Comparison of ENCODE assay signal across 17 cellular contexts in the genomic region with DNA sequence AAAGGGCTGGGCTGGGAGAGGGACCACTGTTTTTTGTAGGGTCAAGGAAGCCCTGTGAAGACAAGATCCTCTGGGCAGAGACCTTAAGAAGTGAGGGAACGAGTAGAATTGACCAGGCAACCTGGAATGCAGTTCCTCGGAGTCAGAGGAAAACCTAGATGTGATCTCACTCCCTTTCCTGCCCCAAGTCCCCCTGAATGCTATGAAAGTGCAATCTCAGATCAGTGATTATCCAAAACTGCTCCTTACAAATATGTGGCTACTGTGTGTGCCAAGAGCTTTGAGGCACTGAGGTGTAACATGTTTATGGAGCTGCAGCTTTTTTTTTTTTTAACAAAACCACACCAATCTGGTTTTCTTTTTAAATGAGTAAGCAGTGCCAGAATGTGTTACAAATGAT. TPM values are rescaled to one million over a fixed set of nuclear protein-coding genes. Genes with fewer than 3 reads are reported as not detected.
DNase-seq lines count a peak whose midpoint lies in the region; ATAC-seq and TF ChIP-seq lines count a peak whose summit lies in the region.
"Had no signal": no experiment of that assay in that cellular context is flagged by ENCODE, and none has a peak within 500 bp of the region (broad histone marks: within the 10 kb centered on the region; RNA-seq: fewer than 3 reads in every experiment).

No MANE protein-coding gene starts in this region.

- H3K27ac ChIP-seq in ascending aorta (peak overlapping the region; percentile 26 to 69), colonic mucosa (no peak overlapping the region)
- H3K27ac ChIP-seq: ovary, PC-9 had no signal

- H3K9me3 Mint-ChIP-seq in activated CD4-positive, alpha-beta memory T cell treated with anti-CD3 and anti-CD28 coated beads for 36 hours, result no peaks in the 10 kb centered on the region
- H3K9me3 Mint-ChIP-seq: dendritic cell treated with granulocyte-macrophage colony-stimulating factor and Interleukin-4, amounts not matched to agents 40 ng/mL and 50 ng/mL, for 4 days; T-helper 1 cell treated with Interleukin-12 subunit alpha and Interleukin-12 subunit beta and Interleukin-4 antibody, amounts not matched to agents 30 μg/mL and 1 μg/mL, for 36 hours had no signal

- CTCF ChIA-PET in activated CD4-positive, alpha-beta memory T cell treated with anti-CD3 and anti-CD28 coated beads for 36 hours (lab: Charles Lee), result no interaction called here

- TF ChIP-seq CTCF in ascending aorta (IDR thresholded peaks at IDR 0.05), result no peak
- no peak for TF ChIP-seq CTCF in colonic mucosa (IDR thresholded peaks at IDR 0.05)

- ATAC-seq in HG02798 (IDR thresholded peaks at IDR 0.05; ENCODE audit: poor library complexity, unreplicated experiment), result no peak

- H3K36me3 ChIP-seq in ascending aorta (peaks cover 0 to 5% of the 10 kb centered on the region in 2 donors), colonic mucosa (no peaks in the 10 kb centered on the region)
- H3K36me3 ChIP-seq: BE2C, ovary had no signal

- DNase-seq in AG08395 (ENCODE audit: low spot score) (peak; percentile 7), H4 (ENCODE audit: low spot score) (peak; percentile 38), ascending aorta (ENCODE audit: low spot score in 2 of 2) (no peak), iris pigment epithelial cell (ENCODE audit: low read depth) (peak; percentile 65), DMS 273 treated with DMSO at 0.1 percent for 48 hours (lab: John Stamatoyannopoulos, UW) (no peak), colonic mucosa (no peak)
- DNase-seq in activated CD4-positive, alpha-beta memory T cell treated with anti-CD3 and anti-CD28 coated beads for 36 hours, result no peak
- DNase-seq: BE2C, DMS79, NCI-H1417, NCI-H524, ovary, PC-9 had no signal

- no peaks in the 10 kb centered on the region for H3K27me3 ChIP-seq in ascending aorta
- no peaks in the 10 kb centered on the region for H3K27me3 ChIP-seq in colonic mucosa
- H3K27me3 ChIP-seq: BE2C, ovary had no signal

- H3K9ac ChIP-seq in colonic mucosa (ENCODE audit: low read depth in 2 of 2, low read length in 2 of 2), result no peak overlapping the region

- H3K9me3 ChIP-seq in ascending aorta, result no peaks in the 10 kb centered on the region
- H3K9me3 ChIP-seq in colonic mucosa, result no peaks in the 10 kb centered on the region
- H3K9me3 ChIP-seq: BE2C, ovary had no signal

- no peaks in the 10 kb centered on the region for H3K27me3 Mint-ChIP-seq in activated CD4-positive, alpha-beta memory T cell treated with anti-CD3 and anti-CD28 coated beads for 36 hours

- H3K4me3 Mint-ChIP-seq in activated CD4-positive, alpha-beta memory T cell treated with anti-CD3 and anti-CD28 coated beads for 36 hours, result no peak overlapping the region
- H3K4me3 Mint-ChIP-seq: activated naive CD8-positive, alpha-beta T cell; dendritic cell treated with granulocyte-macrophage colony-stimulating factor and Interleukin-4, amounts not matched to agents 40 ng/mL and 50 ng/mL, for 4 days; T-helper 1 cell treated with Interleukin-12 subunit alpha and Interleukin-12 subunit beta and Interleukin-4 antibody, amounts not matched to agents 30 μg/mL and 1 μg/mL, for 36 hours had no signal

- POLR2A ChIA-PET in activated CD4-positive, alpha-beta memory T cell treated with anti-CD3 and anti-CD28 coated beads for 36 hours (lab: Charles Lee), result interaction anchor here (0.8 kb wide), 1 partner anchor 11 kb away, joined by 3 read pairs; no protein-coding TSS in a partner anchor

- no peak overlapping the region for H3K27ac Mint-ChIP-seq in activated CD4-positive, alpha-beta memory T cell treated with anti-CD3 and anti-CD28 coated beads for 36 hours
- H3K27ac Mint-ChIP-seq: activated naive CD8-positive, alpha-beta T cell; dendritic cell treated with granulocyte-macrophage colony-stimulating factor and Interleukin-4, amounts not matched to agents 40 ng/mL and 50 ng/mL, for 4 days; T-helper 1 cell treated with Interleukin-12 subunit alpha and Interleukin-12 subunit beta and Interleukin-4 antibody, amounts not matched to agents 30 μg/mL and 1 μg/mL, for 36 hours had no signal

- no peaks in the 10 kb centered on the region for H3K36me3 Mint-ChIP-seq in activated CD4-positive, alpha-beta memory T cell treated with anti-CD3 and anti-CD28 coated beads for 36 hours
- H3K36me3 Mint-ChIP-seq: activated naive CD8-positive, alpha-beta T cell had no signal

- intact Hi-C loops in ascending aorta (cut with DNase I) (no loop called here), colonic mucosa (cut with DNase I) (no loop called here)
- intact Hi-C loops in activated CD4-positive, alpha-beta memory T cell treated with anti-CD3 and anti-CD28 coated beads for 36 hours (cut with micrococcal nuclease), result no loop called here

- H3K4me3 ChIP-seq in ascending aorta (no peak overlapping the region), colonic mucosa (no peak overlapping the region)
- H3K4me3 ChIP-seq: ovary, PC-9 had no signal

- no peaks in the 10 kb centered on the region for H3K4me1 Mint-ChIP-seq in activated CD4-positive, alpha-beta memory T cell treated with anti-CD3 and anti-CD28 coated beads for 36 hours (ENCODE audit: low read depth)

- peaks cover 11 to 21% of the 10 kb centered on the region in 2 donors for H3K4me1 ChIP-seq in ascending aorta
- H3K4me1 ChIP-seq in colonic mucosa, result no peaks in the 10 kb centered on the region
- H3K4me1 ChIP-seq: BE2C had no signal

RNA-seq across cellular contexts. Expression of gene THSD4, which starts 35.8 kb away (rescaled TPM):
- 0.58 and 1.2 TPM in 2 replicates for total RNA-seq in H4 (2014; rRNA removed; shearing (Covaris generic))
- total RNA-seq in ascending aorta (151 TPM), colonic mucosa (10 to 100 TPM; 18.8 to 23.5 TPM)
- not detected for total RNA-seq in activated CD4-positive, alpha-beta memory T cell treated with anti-CD3 and anti-CD28 coated beads for 36 hours

Comparison
In these comparisons a context has a peak if more than half of its experiments do, and no peak if none do; other contexts are left out.
1. DNase-seq: peak in AG08395 (single experiment), H4 (single experiment) and iris pigment epithelial cell (single experiment); none in ascending aorta (0 of 2), DMS 273 treated with DMSO at 0.1 percent for 48 hours (single experiment), activated CD4-positive, alpha-beta memory T cell treated with anti-CD3 and anti-CD28 coated beads for 36 hours (single experiment) and colonic mucosa (single experiment).